1 cellular context compared by ENCODE assay signal in the genomic region with DNA sequence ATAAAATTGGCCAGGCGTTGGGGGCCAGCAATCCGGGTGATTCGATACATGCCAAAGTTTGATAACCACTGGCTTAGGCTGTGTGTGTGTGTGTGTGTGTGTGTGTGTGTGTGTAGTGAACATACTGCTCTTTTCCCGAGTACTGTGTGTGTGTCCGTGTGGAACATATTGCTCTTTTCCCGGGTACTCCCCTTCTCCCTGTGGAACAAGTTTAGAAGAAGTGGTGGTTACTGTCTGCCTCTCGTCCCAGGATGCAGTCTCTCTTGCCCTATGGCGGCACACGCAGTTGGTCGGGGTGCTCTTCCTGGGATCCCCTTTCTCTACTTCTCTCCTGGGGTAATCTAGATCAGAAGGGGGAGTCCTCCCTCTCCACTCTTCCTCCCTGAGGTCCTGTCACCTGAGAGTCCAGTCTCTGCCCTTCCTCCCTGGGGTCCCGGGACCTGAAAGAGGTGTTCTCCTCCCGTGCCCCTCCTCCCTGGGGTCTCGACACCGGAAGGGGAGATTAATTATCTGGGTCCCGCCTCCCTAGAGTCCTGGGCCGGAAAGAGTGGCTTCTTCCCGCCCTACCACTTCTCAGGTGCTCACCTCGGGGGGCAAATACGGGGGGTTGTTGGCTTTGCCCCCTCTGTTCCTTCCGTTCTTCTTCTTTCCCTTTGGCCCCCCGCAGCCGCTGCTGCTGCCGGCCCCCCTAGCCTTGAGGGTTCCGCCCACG.
TF ChIP-seq lines count a peak whose summit lies in the region.

No MANE protein-coding gene starts in this region.

TF ChIP-seq in HepG2, 621 proteins besides CTCF, POLR2A, EP300 and RAD21 (continued from another document and continues in another):
- TF ChIP-seq, protein P1, sequence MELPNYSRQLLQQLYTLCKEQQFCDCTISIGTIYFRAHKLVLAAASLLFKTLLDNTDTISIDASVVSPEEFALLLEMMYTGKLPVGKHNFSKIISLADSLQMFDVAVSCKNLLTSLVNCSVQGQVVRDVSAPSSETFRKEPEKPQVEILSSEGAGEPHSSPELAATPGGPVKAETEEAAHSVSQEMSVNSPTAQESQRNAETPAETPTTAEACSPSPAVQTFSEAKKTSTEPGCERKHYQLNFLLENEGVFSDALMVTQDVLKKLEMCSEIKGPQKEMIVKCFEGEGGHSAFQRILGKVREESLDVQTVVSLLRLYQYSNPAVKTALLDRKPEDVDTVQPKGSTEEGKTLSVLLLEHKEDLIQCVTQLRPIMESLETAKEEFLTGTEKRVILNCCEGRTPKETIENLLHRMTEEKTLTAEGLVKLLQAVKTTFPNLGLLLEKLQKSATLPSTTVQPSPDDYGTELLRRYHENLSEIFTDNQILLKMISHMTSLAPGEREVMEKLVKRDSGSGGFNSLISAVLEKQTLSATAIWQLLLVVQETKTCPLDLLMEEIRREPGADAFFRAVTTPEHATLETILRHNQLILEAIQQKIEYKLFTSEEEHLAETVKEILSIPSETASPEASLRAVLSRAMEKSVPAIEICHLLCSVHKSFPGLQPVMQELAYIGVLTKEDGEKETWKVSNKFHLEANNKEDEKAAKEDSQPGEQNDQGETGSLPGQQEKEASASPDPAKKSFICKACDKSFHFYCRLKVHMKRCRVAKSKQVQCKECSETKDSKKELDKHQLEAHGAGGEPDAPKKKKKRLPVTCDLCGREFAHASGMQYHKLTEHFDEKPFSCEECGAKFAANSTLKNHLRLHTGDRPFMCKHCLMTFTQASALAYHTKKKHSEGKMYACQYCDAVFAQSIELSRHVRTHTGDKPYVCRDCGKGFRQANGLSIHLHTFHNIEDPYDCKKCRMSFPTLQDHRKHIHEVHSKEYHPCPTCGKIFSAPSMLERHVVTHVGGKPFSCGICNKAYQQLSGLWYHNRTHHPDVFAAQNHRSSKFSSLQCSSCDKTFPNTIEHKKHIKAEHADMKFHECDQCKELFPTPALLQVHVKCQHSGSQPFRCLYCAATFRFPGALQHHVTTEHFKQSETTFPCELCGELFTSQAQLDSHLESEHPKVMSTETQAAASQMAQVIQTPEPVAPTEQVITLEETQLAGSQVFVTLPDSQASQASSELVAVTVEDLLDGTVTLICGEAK (IDR thresholded peaks at IDR 0.05) = no peak
- TF ChIP-seq, protein P1 (CRISPR knock-in tag; IDR thresholded peaks at IDR 0.05) = 0 out of 2 replicates have a peak, but pooled peaks have one; percentile 19
- TF ChIP-seq ZZZ3 (CRISPR knock-in tag; IDR thresholded peaks at IDR 0.05; ENCODE audit: borderline replicate concordance) (0 out of 2 replicates have a peak, but pooled peaks have one; percentile 10), SP2 (CRISPR knock-in tag; IDR thresholded peaks at IDR 0.05) (peak; percentile 18), ZNF510 (CRISPR knock-in tag; IDR thresholded peaks at IDR 0.05; ENCODE audit: low read depth) (no peak), KLF6 (CRISPR knock-in tag; IDR thresholded peaks at IDR 0.05) (0 out of 2 replicates have a peak, but pooled peaks have one; percentile 18), POLR2AphosphoS5 (IDR thresholded peaks at IDR 0.05; ENCODE audit: low read depth, low read length) (peak; percentile 41; the same call in 1 of the 2 replicates), TARDBP (CRISPR knock-in tag; IDR thresholded peaks at IDR 0.05) (peak; percentile 38; the same call in 1 of the 2 replicates), POLR2G (IDR thresholded peaks at IDR 0.05; ENCODE audit: low read depth, low read length) (peak; percentile 60), SIX1 (CRISPR knock-in tag; IDR thresholded peaks at IDR 0.05; ENCODE audit: borderline replicate concordance) (0 out of 2 replicates have a peak, but pooled peaks have one; percentile 5), NRL (CRISPR knock-in tag; IDR thresholded peaks at IDR 0.05; ENCODE audit: borderline replicate concordance) (peak; percentile 65; the same call in 1 of the 2 replicates), ZBTB7B (CRISPR knock-in tag; IDR thresholded peaks at IDR 0.05) (peak; percentile 44; the same call in 1 of the 2 replicates), GABPA (IDR thresholded peaks at IDR 0.05; ENCODE audit: low read depth, low read length) (peak; percentile 37), GABPA (CRISPR knock-in tag; IDR thresholded peaks at IDR 0.05; ENCODE audit: low read depth) (peak; percentile 62), IRX3 (CRISPR knock-in tag; IDR thresholded peaks at IDR 0.05; ENCODE audit: borderline replicate concordance, low read depth) (0 out of 2 replicates have a peak, but pooled peaks have one; percentile 27), GTF2F1 (IDR thresholded peaks at IDR 0.05; ENCODE audit: low read length) (no peak), ZNF558 (CRISPR knock-in tag; IDR thresholded peaks at IDR 0.05; ENCODE audit: borderline replicate concordance) (no peak), HDAC1 (CRISPR knock-in tag; IDR thresholded peaks at IDR 0.05) (0 out of 2 replicates have a peak, but pooled peaks have one; percentile 20)
- TF ChIP-seq, protein P2, sequence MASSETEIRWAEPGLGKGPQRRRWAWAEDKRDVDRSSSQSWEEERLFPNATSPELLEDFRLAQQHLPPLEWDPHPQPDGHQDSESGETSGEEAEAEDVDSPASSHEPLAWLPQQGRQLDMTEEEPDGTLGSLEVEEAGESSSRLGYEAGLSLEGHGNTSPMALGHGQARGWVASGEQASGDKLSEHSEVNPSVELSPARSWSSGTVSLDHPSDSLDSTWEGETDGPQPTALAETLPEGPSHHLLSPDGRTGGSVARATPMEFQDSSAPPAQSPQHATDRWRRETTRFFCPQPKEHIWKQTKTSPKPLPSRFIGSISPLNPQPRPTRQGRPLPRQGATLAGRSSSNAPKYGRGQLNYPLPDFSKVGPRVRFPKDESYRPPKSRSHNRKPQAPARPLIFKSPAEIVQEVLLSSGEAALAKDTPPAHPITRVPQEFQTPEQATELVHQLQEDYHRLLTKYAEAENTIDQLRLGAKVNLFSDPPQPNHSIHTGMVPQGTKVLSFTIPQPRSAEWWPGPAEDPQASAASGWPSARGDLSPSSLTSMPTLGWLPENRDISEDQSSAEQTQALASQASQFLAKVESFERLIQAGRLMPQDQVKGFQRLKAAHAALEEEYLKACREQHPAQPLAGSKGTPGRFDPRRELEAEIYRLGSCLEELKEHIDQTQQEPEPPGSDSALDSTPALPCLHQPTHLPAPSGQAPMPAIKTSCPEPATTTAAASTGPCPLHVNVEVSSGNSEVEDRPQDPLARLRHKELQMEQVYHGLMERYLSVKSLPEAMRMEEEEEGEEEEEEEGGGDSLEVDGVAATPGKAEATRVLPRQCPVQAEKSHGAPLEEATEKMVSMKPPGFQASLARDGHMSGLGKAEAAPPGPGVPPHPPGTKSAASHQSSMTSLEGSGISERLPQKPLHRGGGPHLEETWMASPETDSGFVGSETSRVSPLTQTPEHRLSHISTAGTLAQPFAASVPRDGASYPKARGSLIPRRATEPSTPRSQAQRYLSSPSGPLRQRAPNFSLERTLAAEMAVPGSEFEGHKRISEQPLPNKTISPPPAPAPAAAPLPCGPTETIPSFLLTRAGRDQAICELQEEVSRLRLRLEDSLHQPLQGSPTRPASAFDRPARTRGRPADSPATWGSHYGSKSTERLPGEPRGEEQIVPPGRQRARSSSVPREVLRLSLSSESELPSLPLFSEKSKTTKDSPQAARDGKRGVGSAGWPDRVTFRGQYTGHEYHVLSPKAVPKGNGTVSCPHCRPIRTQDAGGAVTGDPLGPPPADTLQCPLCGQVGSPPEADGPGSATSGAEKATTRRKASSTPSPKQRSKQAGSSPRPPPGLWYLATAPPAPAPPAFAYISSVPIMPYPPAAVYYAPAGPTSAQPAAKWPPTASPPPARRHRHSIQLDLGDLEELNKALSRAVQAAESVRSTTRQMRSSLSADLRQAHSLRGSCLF (CRISPR knock-in tag; IDR thresholded peaks at IDR 0.05; ENCODE audit: borderline replicate concordance) = no peak
- TF ChIP-seq, protein P3, sequence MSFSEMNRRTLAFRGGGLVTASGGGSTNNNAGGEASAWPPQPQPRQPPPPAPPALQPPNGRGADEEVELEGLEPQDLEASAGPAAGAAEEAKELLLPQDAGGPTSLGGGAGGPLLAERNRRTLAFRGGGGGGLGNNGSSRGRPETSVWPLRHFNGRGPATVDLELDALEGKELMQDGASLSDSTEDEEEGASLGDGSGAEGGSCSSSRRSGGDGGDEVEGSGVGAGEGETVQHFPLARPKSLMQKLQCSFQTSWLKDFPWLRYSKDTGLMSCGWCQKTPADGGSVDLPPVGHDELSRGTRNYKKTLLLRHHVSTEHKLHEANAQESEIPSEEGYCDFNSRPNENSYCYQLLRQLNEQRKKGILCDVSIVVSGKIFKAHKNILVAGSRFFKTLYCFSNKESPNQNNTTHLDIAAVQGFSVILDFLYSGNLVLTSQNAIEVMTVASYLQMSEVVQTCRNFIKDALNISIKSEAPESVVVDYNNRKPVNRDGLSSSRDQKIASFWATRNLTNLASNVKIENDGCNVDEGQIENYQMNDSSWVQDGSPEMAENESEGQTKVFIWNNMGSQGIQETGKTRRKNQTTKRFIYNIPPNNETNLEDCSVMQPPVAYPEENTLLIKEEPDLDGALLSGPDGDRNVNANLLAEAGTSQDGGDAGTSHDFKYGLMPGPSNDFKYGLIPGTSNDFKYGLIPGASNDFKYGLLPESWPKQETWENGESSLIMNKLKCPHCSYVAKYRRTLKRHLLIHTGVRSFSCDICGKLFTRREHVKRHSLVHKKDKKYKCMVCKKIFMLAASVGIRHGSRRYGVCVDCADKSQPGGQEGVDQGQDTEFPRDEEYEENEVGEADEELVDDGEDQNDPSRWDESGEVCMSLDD (CRISPR knock-in tag; IDR thresholded peaks at IDR 0.05; ENCODE audit: borderline replicate concordance) = peak; percentile 46; the same call in 1 of the 2 replicates
- TF ChIP-seq, protein P4, sequence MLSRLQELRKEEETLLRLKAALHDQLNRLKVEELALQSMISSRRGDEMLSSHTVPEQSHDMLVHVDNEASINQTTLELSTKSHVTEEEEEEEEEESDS (CRISPR knock-in tag; IDR thresholded peaks at IDR 0.05; ENCODE audit: borderline replicate concordance) = peak; percentile 36; the same call in 1 of the 2 replicates
- TF ChIP-seq, protein P5, sequence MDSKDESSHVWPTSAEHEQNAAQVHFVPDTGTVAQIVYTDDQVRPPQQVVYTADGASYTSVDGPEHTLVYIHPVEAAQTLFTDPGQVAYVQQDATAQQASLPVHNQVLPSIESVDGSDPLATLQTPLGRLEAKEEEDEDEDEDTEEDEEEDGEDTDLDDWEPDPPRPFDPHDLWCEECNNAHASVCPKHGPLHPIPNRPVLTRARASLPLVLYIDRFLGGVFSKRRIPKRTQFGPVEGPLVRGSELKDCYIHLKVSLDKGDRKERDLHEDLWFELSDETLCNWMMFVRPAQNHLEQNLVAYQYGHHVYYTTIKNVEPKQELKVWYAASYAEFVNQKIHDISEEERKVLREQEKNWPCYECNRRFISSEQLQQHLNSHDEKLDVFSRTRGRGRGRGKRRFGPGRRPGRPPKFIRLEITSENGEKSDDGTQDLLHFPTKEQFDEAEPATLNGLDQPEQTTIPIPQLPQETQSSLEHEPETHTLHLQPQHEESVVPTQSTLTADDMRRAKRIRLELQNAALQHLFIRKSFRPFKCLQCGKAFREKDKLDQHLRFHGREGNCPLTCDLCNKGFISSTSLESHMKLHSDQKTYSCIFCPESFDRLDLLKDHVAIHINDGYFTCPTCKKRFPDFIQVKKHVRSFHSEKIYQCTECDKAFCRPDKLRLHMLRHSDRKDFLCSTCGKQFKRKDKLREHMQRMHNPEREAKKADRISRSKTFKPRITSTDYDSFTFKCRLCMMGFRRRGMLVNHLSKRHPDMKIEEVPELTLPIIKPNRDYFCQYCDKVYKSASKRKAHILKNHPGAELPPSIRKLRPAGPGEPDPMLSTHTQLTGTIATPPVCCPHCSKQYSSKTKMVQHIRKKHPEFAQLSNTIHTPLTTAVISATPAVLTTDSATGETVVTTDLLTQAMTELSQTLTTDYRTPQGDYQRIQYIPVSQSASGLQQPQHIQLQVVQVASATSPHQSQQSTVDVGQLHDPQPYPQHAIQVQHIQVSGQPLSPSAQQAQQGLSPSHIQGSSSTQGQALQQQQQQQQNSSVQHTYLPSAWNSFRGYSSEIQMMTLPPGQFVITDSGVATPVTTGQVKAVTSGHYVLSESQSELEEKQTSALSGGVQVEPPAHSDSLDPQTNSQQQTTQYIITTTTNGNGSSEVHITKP (CRISPR knock-in tag; IDR thresholded peaks at IDR 0.05; ENCODE audit: low read depth) = 0 out of 2 replicates have a peak, but pooled peaks have one; percentile 10
- TF ChIP-seq, protein P6, sequence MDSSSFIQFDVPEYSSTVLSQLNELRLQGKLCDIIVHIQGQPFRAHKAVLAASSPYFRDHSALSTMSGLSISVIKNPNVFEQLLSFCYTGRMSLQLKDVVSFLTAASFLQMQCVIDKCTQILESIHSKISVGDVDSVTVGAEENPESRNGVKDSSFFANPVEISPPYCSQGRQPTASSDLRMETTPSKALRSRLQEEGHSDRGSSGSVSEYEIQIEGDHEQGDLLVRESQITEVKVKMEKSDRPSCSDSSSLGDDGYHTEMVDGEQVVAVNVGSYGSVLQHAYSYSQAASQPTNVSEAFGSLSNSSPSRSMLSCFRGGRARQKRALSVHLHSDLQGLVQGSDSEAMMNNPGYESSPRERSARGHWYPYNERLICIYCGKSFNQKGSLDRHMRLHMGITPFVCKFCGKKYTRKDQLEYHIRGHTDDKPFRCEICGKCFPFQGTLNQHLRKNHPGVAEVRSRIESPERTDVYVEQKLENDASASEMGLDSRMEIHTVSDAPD (CRISPR knock-in tag; IDR thresholded peaks at IDR 0.05) = peak; percentile 16; the same call in 1 of the 2 replicates
- TF ChIP-seq, protein P7, sequence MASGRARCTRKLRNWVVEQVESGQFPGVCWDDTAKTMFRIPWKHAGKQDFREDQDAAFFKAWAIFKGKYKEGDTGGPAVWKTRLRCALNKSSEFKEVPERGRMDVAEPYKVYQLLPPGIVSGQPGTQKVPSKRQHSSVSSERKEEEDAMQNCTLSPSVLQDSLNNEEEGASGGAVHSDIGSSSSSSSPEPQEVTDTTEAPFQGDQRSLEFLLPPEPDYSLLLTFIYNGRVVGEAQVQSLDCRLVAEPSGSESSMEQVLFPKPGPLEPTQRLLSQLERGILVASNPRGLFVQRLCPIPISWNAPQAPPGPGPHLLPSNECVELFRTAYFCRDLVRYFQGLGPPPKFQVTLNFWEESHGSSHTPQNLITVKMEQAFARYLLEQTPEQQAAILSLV (CRISPR knock-in tag; IDR thresholded peaks at IDR 0.05; ENCODE audit: borderline replicate concordance) = peak; percentile 62; the same call in 1 of the 2 replicates
